Comparison of ENCODE assay signal across 8 cellular contexts in genomic region chr4:186149872-186150271, GRCh38.
DNase-seq lines count a peak whose midpoint lies in the region; ATAC-seq and TF ChIP-seq lines count a peak whose summit lies in the region.

No MANE protein-coding gene starts in this region.

- H3K9me3 ChIP-seq in DND-41 (ENCODE audit: insufficient read depth, low read length, severe bottlenecking), result no peaks in the 10 kb centered on the region

- H3K27ac ChIP-seq in DND-41 (ENCODE audit: low read length), result no peak overlapping the region

- H3K36me3 ChIP-seq in DND-41 (ENCODE audit: insufficient read depth, low read length), result no peaks in the 10 kb centered on the region

- no peak overlapping the region; the same call in 1 of the 2 replicates for H2AFZ ChIP-seq in DND-41 (ENCODE audit: low read depth, low read length)

- no peak overlapping the region for H3K9ac ChIP-seq in DND-41 (ENCODE audit: low read depth, low read length)

- no peaks in the 10 kb centered on the region for H3K4me1 ChIP-seq in DND-41 (ENCODE audit: insufficient read depth, low read length)

- H3K27me3 ChIP-seq in DND-41 (ENCODE audit: insufficient read depth, low read length, poor library complexity), result no peaks in the 10 kb centered on the region

- ATAC-seq in DND-41 (ENCODE audit: insufficient read depth, low read depth) (peak; percentile 50), HG02885 (IDR thresholded peaks at IDR 0.05; ENCODE audit: poor library complexity, unreplicated experiment) (no peak), HG02938 (IDR thresholded peaks at IDR 0.05; ENCODE audit: unreplicated experiment) (no peak)

- peak; percentile 64 for TF ChIP-seq CTCF in DND-41 (IDR thresholded peaks at IDR 0.05; ENCODE audit: borderline replicate concordance, extremely low read depth, low read length, poor library complexity, severe bottlenecking)

- H4K20me1 ChIP-seq in DND-41 (ENCODE audit: insufficient read depth, low read length), result no peaks in the 10 kb centered on the region

- no peak overlapping the region for H3K4me3 ChIP-seq in DND-41 (ENCODE audit: low read depth in 1 of 2, low read length in 2 of 2)

- no peak overlapping the region for H3K4me2 ChIP-seq in DND-41 (ENCODE audit: insufficient read depth, low read length)

- DNase-seq in DND-41 (peak; percentile 30), NCI-H748 treated with DMSO at 0.1 percent for 48 hours (lab: John Stamatoyannopoulos, UW) (peak; percentile 8), ecto neural progenitor cell (ENCODE audit: low spot score) (peak; percentile 80), midbrain (lab: John Stamatoyannopoulos, UW) (peak; percentile 12), DMS79 treated with DMSO at 0.1 percent for 48 hours (lab: John Stamatoyannopoulos, UW) (no peak), GF-D8 (lab: John Stamatoyannopoulos, UW) (no peak)

- H3K79me2 ChIP-seq in DND-41 (ENCODE audit: insufficient read depth, low read length), result no peaks in the 10 kb centered on the region

Comparison
In these comparisons a context has a peak if more than half of its experiments do, and no peak if none do; other contexts are left out.
1. DNase-seq: peak in DND-41 (single experiment), NCI-H748 treated with DMSO at 0.1 percent for 48 hours (single experiment), ecto neural progenitor cell (single experiment) and midbrain (single experiment); none in DMS79 treated with DMSO at 0.1 percent for 48 hours (single experiment) and GF-D8 (single experiment).